ENCODE assay signal across 2 cellular contexts in genomic region chr7:134612197-134612596, GRCh38.
A peak's percentile ranks its signal among the peaks of the same experiment; 100 is the strongest.
TF ChIP-seq lines count a peak whose summit lies in the region.

No MANE protein-coding gene starts in this region.

TF ChIP-seq in Ishikawa, 13 proteins besides CTCF, POLR2A, EP300 and RAD21:
- TF ChIP-seq MAX (IDR thresholded peaks at IDR 0.05) (no peak), TEAD4 (IDR thresholded peaks at IDR 0.05) (no peak), CEBPB (IDR thresholded peaks at IDR 0.05) (no peak), FOXM1 (IDR thresholded peaks at IDR 0.05; ENCODE audit: borderline replicate concordance, low read depth) (no peak), CREB1 (IDR thresholded peaks at IDR 0.05; ENCODE audit: low read depth) (no peak), YY1 (IDR thresholded peaks at IDR 0.05; ENCODE audit: low read depth) (no peak), ZBTB7A (IDR thresholded peaks at IDR 0.05; ENCODE audit: low read depth) (no peak), NFIC (IDR thresholded peaks at IDR 0.05) (no peak), TCF12 (IDR thresholded peaks at IDR 0.05; ENCODE audit: low read depth) (no peak), USF1 (IDR thresholded peaks at IDR 0.05) (no peak), EGR1 (IDR thresholded peaks at IDR 0.05) (no peak)
- TF ChIP-seq, protein P1, sequence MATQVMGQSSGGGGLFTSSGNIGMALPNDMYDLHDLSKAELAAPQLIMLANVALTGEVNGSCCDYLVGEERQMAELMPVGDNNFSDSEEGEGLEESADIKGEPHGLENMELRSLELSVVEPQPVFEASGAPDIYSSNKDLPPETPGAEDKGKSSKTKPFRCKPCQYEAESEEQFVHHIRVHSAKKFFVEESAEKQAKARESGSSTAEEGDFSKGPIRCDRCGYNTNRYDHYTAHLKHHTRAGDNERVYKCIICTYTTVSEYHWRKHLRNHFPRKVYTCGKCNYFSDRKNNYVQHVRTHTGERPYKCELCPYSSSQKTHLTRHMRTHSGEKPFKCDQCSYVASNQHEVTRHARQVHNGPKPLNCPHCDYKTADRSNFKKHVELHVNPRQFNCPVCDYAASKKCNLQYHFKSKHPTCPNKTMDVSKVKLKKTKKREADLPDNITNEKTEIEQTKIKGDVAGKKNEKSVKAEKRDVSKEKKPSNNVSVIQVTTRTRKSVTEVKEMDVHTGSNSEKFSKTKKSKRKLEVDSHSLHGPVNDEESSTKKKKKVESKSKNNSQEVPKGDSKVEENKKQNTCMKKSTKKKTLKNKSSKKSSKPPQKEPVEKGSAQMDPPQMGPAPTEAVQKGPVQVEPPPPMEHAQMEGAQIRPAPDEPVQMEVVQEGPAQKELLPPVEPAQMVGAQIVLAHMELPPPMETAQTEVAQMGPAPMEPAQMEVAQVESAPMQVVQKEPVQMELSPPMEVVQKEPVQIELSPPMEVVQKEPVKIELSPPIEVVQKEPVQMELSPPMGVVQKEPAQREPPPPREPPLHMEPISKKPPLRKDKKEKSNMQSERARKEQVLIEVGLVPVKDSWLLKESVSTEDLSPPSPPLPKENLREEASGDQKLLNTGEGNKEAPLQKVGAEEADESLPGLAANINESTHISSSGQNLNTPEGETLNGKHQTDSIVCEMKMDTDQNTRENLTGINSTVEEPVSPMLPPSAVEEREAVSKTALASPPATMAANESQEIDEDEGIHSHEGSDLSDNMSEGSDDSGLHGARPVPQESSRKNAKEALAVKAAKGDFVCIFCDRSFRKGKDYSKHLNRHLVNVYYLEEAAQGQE (IDR thresholded peaks at IDR 0.05; ENCODE audit: low read depth) = no peak

TF ChIP-seq in neural cell, 6 proteins besides CTCF, POLR2A, EP300 and RAD21:
- TF ChIP-seq SMC3 (conservative IDR thresholded peaks at IDR 0.05; ENCODE audit: poor library complexity) (peak; percentile 34), TAF1 (IDR thresholded peaks at IDR 0.05; ENCODE audit: low read depth) (no peak), EZH2 (IDR thresholded peaks at IDR 0.05; ENCODE audit: borderline replicate concordance, insufficient read depth, low read length, poor library complexity, severe bottlenecking) (no peak), MXI1 (conservative IDR thresholded peaks at IDR 0.05; ENCODE audit: poor library complexity, severe bottlenecking) (no peak)
- TF ChIP-seq, protein P1 (IDR thresholded peaks at IDR 0.05; ENCODE audit: borderline replicate concordance) = no peak
TF ChIP-seq in neural cell: peak in this region for 1.
